Comparison of ENCODE assay signal across 26 cellular contexts in the genomic region with DNA sequence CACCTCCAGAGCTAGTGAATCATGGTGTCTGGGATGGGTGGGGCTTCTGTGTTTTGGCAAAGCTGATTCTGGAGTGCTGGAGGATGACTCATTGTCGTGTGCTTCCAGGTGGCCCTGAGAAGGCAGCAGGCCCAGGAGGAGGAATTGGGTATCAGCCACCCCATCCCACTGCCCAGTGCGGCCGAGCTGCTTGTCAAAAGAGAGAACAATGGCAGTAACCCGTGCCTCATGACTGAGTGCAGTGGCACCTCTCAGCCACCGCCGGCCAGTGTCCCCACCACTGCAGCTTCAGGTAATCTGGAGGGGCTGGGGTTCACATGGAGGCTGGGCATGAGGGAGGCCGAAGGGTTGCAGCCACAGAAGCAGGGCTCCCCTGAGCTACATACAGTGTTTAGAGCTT. TPM values are rescaled to one million over a fixed set of nuclear protein-coding genes. Genes with fewer than 3 reads are reported as not detected.
A peak's percentile ranks its signal among the peaks of the same experiment; 100 is the strongest.
DNase-seq lines count a peak whose midpoint lies in the region; ATAC-seq, FAIRE-seq and TF ChIP-seq lines count a peak whose summit lies in the region.
"Had no signal": no experiment of that assay in that cellular context is flagged by ENCODE, and none has a peak within 500 bp of the region (broad histone marks: within the 10 kb centered on the region; RNA-seq: fewer than 3 reads in every experiment).

No MANE protein-coding gene starts in this region.

- 57% methylated on average over 7 of the region's 7 CpGs for WGBS in A549 (ENCODE audit: missing lambda C conversion rate)
- WGBS in adrenal gland, 4 donors: 39 to 65% (median 56%) methylated on average over 6 to 7 of the region's 7 CpGs
- WGBS in psoas muscle, 3 donors: 74 to 80% (median 77%) methylated on average over 7 of the region's 7 CpGs

- TF ChIP-seq RAD21 in A549 (conservative IDR thresholded peaks at IDR 0.05 in 1 of 2, IDR thresholded peaks at IDR 0.05 in 1 of 2) (no peak), HCT116 (IDR thresholded peaks at IDR 0.05; ENCODE audit: low read depth) (no peak)

- RAD21 ChIA-PET in HCT116 (lab: Charles Lee; ENCODE audit: low non-redundant PET in 1 of 2, low total read pairs in 2 of 2, uncharacterized antibody in 2 of 2, unreplicated experiment in 2 of 2): no interaction called here

- no peaks in the 10 kb centered on the region for H3K27me3 ChIP-seq in HCT116 (ENCODE audit: insufficient read depth, low read length)
- H3K27me3 ChIP-seq in adrenal gland: peaks cover 50% of the 10 kb centered on the region
- peaks cover under 1 to 57% (median 24%) of the 10 kb centered on the region in 3 donors for H3K27me3 ChIP-seq in psoas muscle (ENCODE audit: insufficient read depth in 3 of 3, low read length in 2 of 3)

- H3K36me3 ChIP-seq in HCT116 (ENCODE audit: control insufficient read depth in 1 of 2, insufficient read depth in 2 of 2, low read length in 2 of 2) (no peaks in the 10 kb centered on the region), adrenal gland (replicated peaks in 1 of 2) (no peaks in the 10 kb centered on the region), psoas muscle (ENCODE audit: insufficient read depth in 1 of 2, low read depth in 1 of 2) (no peaks in the 10 kb centered on the region)
- H3K36me3 ChIP-seq: BLaER1 treated with 17β-estradiol and CSF1 and Interleukin-3, amounts not matched to agents 10 nM and 100 nM; esophagus muscularis mucosa; gastroesophageal sphincter had no signal

- no peak overlapping the region for H3K9ac ChIP-seq in HCT116 (ENCODE audit: low read length)
- H3K9ac ChIP-seq: BLaER1 treated with 17β-estradiol and CSF1 and Interleukin-3, amounts not matched to agents 10 nM and 100 nM; KMS-11 had no signal

- H4K20me1 ChIP-seq in HCT116 (ENCODE audit: insufficient read depth): no peaks in the 10 kb centered on the region

- ATAC-seq in A549: peak; percentile 51; a peak in 4 of 6 replicates
- peak; percentile 84 for ATAC-seq in HCT116
- ATAC-seq in psoas muscle: no peak
- ATAC-seq in HG03039 (IDR thresholded peaks at IDR 0.05; ENCODE audit: unreplicated experiment): no peak
- ATAC-seq: gastroesophageal sphincter, right cardiac atrium had no signal

- CTCF ChIA-PET in A549 (lab: Yijun Ruan, JAX) (interaction anchor here (1.0 to 1.6 kb wide), 3 partner anchors 9 to 163 kb away, joined by 3 to 4 read pairs (median 4); no protein-coding TSS in a partner anchor), HCT116 (lab: Charles Lee) (no interaction called here)

- H3K4me2 ChIP-seq in A549: no peak overlapping the region
- H3K4me2 ChIP-seq in HCT116 (ENCODE audit: low read length): peak overlapping the region; percentile 48
- H3K4me2 ChIP-seq: BLaER1 treated with 17β-estradiol and CSF1 and Interleukin-3, amounts not matched to agents 10 nM and 100 nM; KMS-11 had no signal

- H3K9me3 ChIP-seq in A549 (no peaks in the 10 kb centered on the region), HCT116 (ENCODE audit: control insufficient read depth in 1 of 2, insufficient read depth in 1 of 2, low read depth in 1 of 2, low read length in 2 of 2) (no peaks in the 10 kb centered on the region; a peak in 1 of 4 replicates), adrenal gland (replicated peaks in 1 of 3) (no peaks in the 10 kb centered on the region), psoas muscle (no peaks in the 10 kb centered on the region)
- H3K9me3 ChIP-seq: Caco-2, esophagus muscularis mucosa, gastroesophageal sphincter had no signal

- H3K4me1 ChIP-seq in A549 (no peaks in the 10 kb centered on the region), HCT116 (ENCODE audit: control insufficient read depth in 1 of 2, insufficient read depth in 2 of 2, low read length in 2 of 2) (peaks cover 6 to 11% of the 10 kb centered on the region in 2 experiments; a peak in 3 of 4 replicates), adrenal gland (replicated peaks in 1 of 2) (no peaks in the 10 kb centered on the region), psoas muscle (no peaks in the 10 kb centered on the region)
- H3K4me1 ChIP-seq: Caco-2 had no signal

- DNase-seq in A549 (ENCODE audit: low read depth in 1 of 2, low spot score in 1 of 2) (no peak), HCT116 (ENCODE audit: low read depth, low spot score) (peak; percentile 18), adrenal gland (peak in 5 of 7 donors; percentile 3 to 25 (median 22)), iPS-NIHi7 (ENCODE audit: extremely low spot score) (peak; percentile 46), DMS153 treated with DMSO at 0.1 percent for 48 hours (lab: John Stamatoyannopoulos, UW; ENCODE audit: unreplicated experiment) (no peak), psoas muscle (no peak), superior temporal gyrus (ENCODE audit: extremely low spot score) (no peak)
- DNase-seq: activated CD4-positive, alpha-beta T cell treated with anti-CD3 and anti-CD28 coated beads for 36 hours; aorta; Caco-2; kidney glomerular epithelial cell; NCI-H1048; NCI-H187 treated with DMSO at 0.1 percent for 48 hours; NCI-H774; OCI-M1; right cardiac atrium; SHP77 treated with DMSO at 0.1 percent for 48 hours; stimulated activated CD4-positive, alpha-beta T cell treated with anti-CD3 and anti-CD28 coated beads, Interleukin-4, amount 100 ng/mL, for 4 hours had no signal

- H3K27ac ChIP-seq in A549 (no peak overlapping the region), HCT116 (ENCODE audit: low read depth, low read length) (no peak overlapping the region), adrenal gland (no peak overlapping the region), psoas muscle (no peak overlapping the region)
- H3K27ac ChIP-seq: BLaER1 treated with 17β-estradiol and CSF1 and Interleukin-3, amounts not matched to agents 10 nM and 100 nM; esophagus muscularis mucosa; gastroesophageal sphincter; KMS-11 had no signal

- intact Hi-C loops in HCT116 (cut with micrococcal nuclease) (no loop called here), adrenal gland (cut with DNase I) (no loop called here), psoas muscle (cut with DNase I) (no loop called here)

- BruUV-seq in HCT116 (replicated peaks; lab: Mats Ljungman, UMichigan): no TSS peak

- H3K9me2 ChIP-seq in HCT116 (ENCODE audit: insufficient read depth): no peaks in the 10 kb centered on the region

- peak overlapping the region; percentile 89 for H2AFZ ChIP-seq in HCT116 (ENCODE audit: low read depth, low read length, poor library complexity, severe bottlenecking)

- no peak overlapping the region for H3K4me3 ChIP-seq in A549
- no peak overlapping the region for H3K4me3 ChIP-seq in HCT116 (replicated peaks in 1 of 2; ENCODE audit: low read depth in 1 of 2, low read length in 2 of 2)
- no peak overlapping the region for H3K4me3 ChIP-seq in adrenal gland
- no peak overlapping the region for H3K4me3 ChIP-seq in psoas muscle
- H3K4me3 ChIP-seq: BLaER1 treated with 17β-estradiol and CSF1 and Interleukin-3, amounts not matched to agents 10 nM and 100 nM; esophagus muscularis mucosa; gastroesophageal sphincter had no signal

- TF ChIP-seq CTCF in A549 (IDR thresholded peaks at IDR 0.05): no peak
- TF ChIP-seq CTCF in HCT116 (IDR thresholded peaks at IDR 0.05 in 2 of 3, conservative IDR thresholded peaks at IDR 0.05 in 1 of 3; ENCODE audit: borderline replicate concordance in 1 of 3, insufficient read depth in 1 of 3, low read depth in 2 of 3, low read length in 2 of 3): no peak
- no peak for TF ChIP-seq CTCF in adrenal gland (IDR thresholded peaks at IDR 0.05)
- no peak for TF ChIP-seq CTCF in psoas muscle (IDR thresholded peaks at IDR 0.05)

- POLR2A ChIA-PET in A549 (lab: Yijun Ruan, JAX): no interaction called here
- POLR2A ChIA-PET in HCT116 (lab: Charles Lee): no interaction called here

- no peak for FAIRE-seq in A549 (lab: Jason Lieb, UNC)
- FAIRE-seq: TTC549 had no signal

- H3K79me2 ChIP-seq in HCT116 (ENCODE audit: insufficient read depth, low read length): no peaks in the 10 kb centered on the region

- TF ChIP-seq EP300 in A549 (IDR thresholded peaks at IDR 0.05): no peak

- no peak for TF ChIP-seq POLR2A in A549 (IDR thresholded peaks at IDR 0.05; ENCODE audit: low read length)
- TF ChIP-seq POLR2A in HCT116 (IDR thresholded peaks at IDR 0.05; ENCODE audit: borderline replicate concordance, extremely low read depth, insufficient read depth, insufficient read length): no peak
- no peak for TF ChIP-seq POLR2A in adrenal gland (IDR thresholded peaks at IDR 0.05)

TF ChIP-seq in A549, 52 proteins besides CTCF, POLR2A, EP300 and RAD21:
- TF ChIP-seq, protein P1, sequence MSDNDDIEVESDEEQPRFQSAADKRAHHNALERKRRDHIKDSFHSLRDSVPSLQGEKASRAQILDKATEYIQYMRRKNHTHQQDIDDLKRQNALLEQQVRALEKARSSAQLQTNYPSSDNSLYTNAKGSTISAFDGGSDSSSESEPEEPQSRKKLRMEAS (IDR thresholded peaks at IDR 0.05): no peak
- TF ChIP-seq TFCP2L1 (CRISPR knock-in tag; IDR thresholded peaks at IDR 0.05): no peak
- no peak for TF ChIP-seq RARB (CRISPR knock-in tag; IDR thresholded peaks at IDR 0.05)

TF ChIP-seq in HCT116, 20 proteins besides CTCF, POLR2A, EP300 and RAD21 (continues in another document):
- peak; percentile 47 for TF ChIP-seq JUND (IDR thresholded peaks at IDR 0.05)
- TF ChIP-seq FOSL1 (IDR thresholded peaks at IDR 0.05; ENCODE audit: low read depth): peak; percentile 38; the same call in 1 of the 2 replicates
- TF ChIP-seq ZFX (IDR thresholded peaks at IDR 0.05): no peak
- TF ChIP-seq EZH2phosphoT487 (IDR thresholded peaks at IDR 0.05; ENCODE audit: borderline replicate concordance): no peak

RNA-seq across cellular contexts. Expression of a gene that starts 5.4 kb away (rescaled TPM):
- polyA plus RNA-seq in A549 (2011; rRNA removed) (not detected in 2 replicates), A549 (2017; fragmentation: RNase III; extraction: RNeasy Plus Mini Kit Qiagen cat#74134 plus additional on column Dnase treatment) (not detected in 3 replicates), adrenal gland (not detected), psoas muscle (not detected)
- polyA plus RNA-seq in A549 (2012; cell fraction: cytosol; rRNA removed): 0.01 TPM in 1 of 2 replicates, not detected in the other
- 0.04 TPM in 1 of 2 replicates, not detected in the other for polyA plus RNA-seq in A549 (2012; cell fraction: nucleus; rRNA removed)
- polyA minus RNA-seq in A549 (2011; rRNA and poly(A)+ RNA removed): not detected in 2 replicates
- total RNA-seq in HCT116 (2021; ENCODE audit: unreplicated experiment) (0.47 TPM), adrenal gland (1 to 10 TPM in 1 of 8 donors, not detected in 7; 9.2 TPM), psoas muscle (not detected)
- polyA plus RNA-seq in HCT116 (2012): 0.40 and 0.47 TPM in 2 replicates
- total RNA-seq: activated CD4-positive, alpha-beta T cell treated with anti-CD3 and anti-CD28 coated beads for 36 hours; aorta; Caco-2; esophagus muscularis mucosa; gastroesophageal sphincter; myocyte; omental fat pad; right cardiac atrium had no signal
- polyA plus RNA-seq: aorta, right cardiac atrium had no signal

Comparison
In these comparisons a context has a peak if more than half of its experiments do, and no peak if none do; other contexts are left out.
1. ATAC-seq: peak in A549 (2 of 2) and HCT116 (single experiment); none in psoas muscle (0 of 4) and HG03039 (single experiment).
2. DNase-seq: peak in HCT116 (single experiment), adrenal gland (5 of 7) and iPS-NIHi7 (single experiment); none in A549 (0 of 2), DMS153 treated with DMSO at 0.1 percent for 48 hours (single experiment), psoas muscle (0 of 2) and superior temporal gyrus (single experiment).